ENCODE assay signal across 10 cellular contexts in the genomic region with DNA sequence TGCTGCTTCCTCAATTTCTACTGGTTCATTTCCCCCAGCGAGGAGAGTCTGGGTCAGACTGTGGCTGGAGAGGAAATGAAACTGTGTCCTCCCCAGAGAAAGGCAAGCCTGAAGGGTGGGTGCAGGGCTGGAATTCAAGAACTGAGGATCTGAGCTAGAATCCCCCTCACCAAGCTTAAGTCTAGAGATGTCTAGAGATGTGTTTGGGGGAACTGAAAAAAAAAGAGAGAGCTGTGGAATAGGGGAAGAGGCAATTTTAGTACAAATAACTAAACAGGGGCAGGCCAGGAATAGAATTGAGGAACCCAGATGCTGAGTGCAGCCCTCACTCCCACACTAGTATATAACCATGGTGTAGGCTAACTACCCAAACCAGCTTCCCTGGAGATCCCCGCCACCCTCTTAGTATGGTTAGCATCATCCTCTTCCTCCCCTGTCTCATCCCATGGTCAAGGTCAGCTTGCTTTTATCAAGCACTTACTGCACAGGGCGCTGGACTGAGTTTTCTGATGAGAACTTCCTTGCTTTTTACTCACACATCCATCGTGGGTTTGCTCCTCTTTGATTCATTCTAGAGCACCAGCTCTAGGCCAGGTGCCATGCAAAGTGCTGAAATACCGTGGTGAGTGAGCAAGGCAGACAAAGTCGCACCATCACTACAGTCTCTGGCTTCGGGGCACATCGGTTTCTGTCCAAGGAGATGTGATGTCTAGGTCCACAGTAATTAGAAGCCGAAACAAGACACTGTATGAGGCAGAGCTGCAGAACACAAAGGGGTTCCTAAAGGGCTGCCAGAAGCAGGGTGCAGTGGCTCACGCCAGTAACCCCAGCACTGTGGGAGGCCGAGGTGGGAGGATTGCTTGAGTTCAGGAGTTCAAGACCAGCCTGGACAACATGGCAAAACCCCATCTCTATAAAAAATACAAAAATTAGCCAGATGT.
DNase-seq lines count a peak whose midpoint lies in the region; ATAC-seq and TF ChIP-seq lines count a peak whose summit lies in the region.
"Had no signal": no experiment of that assay in that cellular context is flagged by ENCODE, and none has a peak within 500 bp of the region (broad histone marks: within the 10 kb centered on the region; RNA-seq: fewer than 3 reads in every experiment).

No MANE protein-coding gene starts in this region.

- no peaks in the 10 kb centered on the region for H3K9me2 ChIP-seq in hepatocyte (replicated peaks; ENCODE audit: insufficient read depth)

- H3K9ac ChIP-seq in subcutaneous abdominal adipose tissue (ENCODE audit: low read length in 5 of 5), result peak overlapping the region; percentile 65 to 84 (median 69)

- H3K4me1 ChIP-seq in SJSA1 (replicated peaks) (peaks cover 70% of the 10 kb centered on the region), hepatocyte (ENCODE audit: insufficient read depth) (peaks cover 57% of the 10 kb centered on the region), subcutaneous abdominal adipose tissue (ENCODE audit: control insufficient read depth in 5 of 5, insufficient read depth in 5 of 5, low read length in 5 of 5) (peaks cover 49 to 100% (median 96%) of the 10 kb centered on the region in 5 donors)

- H4K20me1 ChIP-seq in hepatocyte (ENCODE audit: insufficient read depth, poor library complexity, severe bottlenecking), result no peaks in the 10 kb centered on the region

- peak overlapping the region in 1 of 2 donors; percentile 68 for H3K27ac Mint-ChIP-seq in activated naive CD4-positive, alpha-beta T cell treated with anti-CD3 and anti-CD28 coated beads, Interleukin-2, amount 50 U/mL, for 72 hours
- H3K27ac Mint-ChIP-seq: activated CD4-positive, alpha-beta T cell treated with anti-CD3 and anti-CD28 coated beads, Interleukin-2, amount 10 ng/mL, durations not matched to agents 7 days and 5 days had no signal

- H3K27ac ChIP-seq in SJSA1 (peak overlapping the region; percentile 93), hepatocyte (peak overlapping the region; percentile 69), subcutaneous abdominal adipose tissue (ENCODE audit: low read depth, low read length) (peak overlapping the region; percentile 99)

- H3K4me2 ChIP-seq in hepatocyte, result no peak overlapping the region

- no peaks in the 10 kb centered on the region for H3K9me3 Mint-ChIP-seq in activated naive CD4-positive, alpha-beta T cell treated with anti-CD3 and anti-CD28 coated beads, Interleukin-2, amount 50 U/mL, for 72 hours
- H3K9me3 Mint-ChIP-seq: activated CD4-positive, alpha-beta T cell treated with anti-CD3 and anti-CD28 coated beads, Interleukin-2, amount 10 ng/mL, durations not matched to agents 7 days and 5 days had no signal

- DNase-seq in SJSA1 (ENCODE audit: low read depth in 1 of 2, low spot score in 2 of 2) (no peak), hepatocyte (ENCODE audit: low spot score) (no peak), omental fat pad (ENCODE audit: low spot score) (no peak), DMS79 (lab: John Stamatoyannopoulos, UW) (no peak)
- no peak for DNase-seq in activated naive CD4-positive, alpha-beta T cell treated with anti-CD3 and anti-CD28 coated beads, Interleukin-2, amount 50 U/mL, for 72 hours (ENCODE audit: low spot score in 2 of 2)
- DNase-seq in stimulated activated CD4-positive, alpha-beta T cell treated with anti-CD3 and anti-CD28 coated beads, Interleukin-12 subunit alpha, Interleukin-12 subunit beta, amount 100 ng/mL, for 4 hours, result no peak
- DNase-seq: activated CD4-positive, alpha-beta T cell treated with anti-CD3 and anti-CD28 coated beads, Interleukin-2, amount 10 ng/mL, durations not matched to agents 7 days and 5 days; NCI-H1930 had no signal

- peaks cover 27% of the 10 kb centered on the region; the same call in 1 of the 2 replicates for H3K36me3 ChIP-seq in SJSA1
- H3K36me3 ChIP-seq in hepatocyte (replicated peaks; ENCODE audit: insufficient read depth, low read depth), result no peaks in the 10 kb centered on the region
- peaks cover 0 to 17% (median 9%) of the 10 kb centered on the region in 5 donors for H3K36me3 ChIP-seq in subcutaneous abdominal adipose tissue (ENCODE audit: control insufficient read depth in 5 of 5, insufficient read depth in 5 of 5, low read length in 5 of 5)

- H3K9me3 ChIP-seq in SJSA1 (replicated peaks), result no peaks in the 10 kb centered on the region
- H3K9me3 ChIP-seq in hepatocyte (ENCODE audit: low read depth), result no peaks in the 10 kb centered on the region
- H3K9me3 ChIP-seq in subcutaneous abdominal adipose tissue (ENCODE audit: control insufficient read depth in 5 of 5, low read length in 5 of 5), result no peaks in the 10 kb centered on the region

- H3K36me3 Mint-ChIP-seq in activated naive CD4-positive, alpha-beta T cell treated with anti-CD3 and anti-CD28 coated beads, Interleukin-2, amount 50 U/mL, for 72 hours, result no peaks in the 10 kb centered on the region

- H3K4me3 ChIP-seq in SJSA1, result no peak overlapping the region
- no peak overlapping the region for H3K4me3 ChIP-seq in hepatocyte
- H3K4me3 ChIP-seq in subcutaneous abdominal adipose tissue (ENCODE audit: low read depth in 1 of 5, low read length in 5 of 5), result peak overlapping the region; percentile 11 to 51 (median 22)

- H3K79me2 ChIP-seq in hepatocyte, result no peaks in the 10 kb centered on the region

- H3K27me3 ChIP-seq in SJSA1 (replicated peaks) (no peaks in the 10 kb centered on the region), hepatocyte (no peaks in the 10 kb centered on the region), subcutaneous abdominal adipose tissue (ENCODE audit: control insufficient read depth in 5 of 5, insufficient read depth in 4 of 5, low read length in 5 of 5) (no peaks in the 10 kb centered on the region)

- no peak overlapping the region for H2AFZ ChIP-seq in hepatocyte

- ATAC-seq in HG02759 (IDR thresholded peaks at IDR 0.05; ENCODE audit: unreplicated experiment) (peak; percentile 57), omental fat pad (ENCODE audit: low FRiP score) (no peak)
- ATAC-seq in activated naive CD4-positive, alpha-beta T cell treated with anti-CD3 and anti-CD28 coated beads, Interleukin-2, amount 50 U/mL, for 72 hours, result no peak

- 89% methylated on average over 11 of the region's 11 CpGs for WGBS in hepatocyte (ENCODE audit: low lambda C conversion rate, missing lambda C conversion rate)

- no peak for TF ChIP-seq CTCF in hepatocyte (IDR thresholded peaks at IDR 0.05; ENCODE audit: poor library complexity)
- no peak for TF ChIP-seq CTCF in omental fat pad (IDR thresholded peaks at IDR 0.05)

Comparison
In these comparisons a context has a peak if more than half of its experiments do, and no peak if none do; other contexts are left out.
1. H3K4me3 ChIP-seq: peak in subcutaneous abdominal adipose tissue (5 of 5); none in SJSA1 (single experiment) and hepatocyte (single experiment).
2. Peak in every context shown above with its lines, with median percentiles within 50 percentile points of each other: H3K27ac ChIP-seq.